1 cellular context compared by ENCODE assay signal in genomic region chr10:104325436-104326430, GRCh38.
TF ChIP-seq lines count a peak whose summit lies in the region.

No MANE protein-coding gene starts in this region.

TF ChIP-seq in WTC11, 78 proteins besides CTCF, POLR2A, EP300 and RAD21 (continued from another document):
- TF ChIP-seq HMGXB4 (CRISPR knock-in tag; IDR thresholded peaks at IDR 0.05) (no peak), TEAD1 (CRISPR knock-in tag; IDR thresholded peaks at IDR 0.05) (no peak), E2F5 (CRISPR knock-in tag; IDR thresholded peaks at IDR 0.05) (no peak)
TF ChIP-seq in WTC11: peak in this region for 0.
